ENCODE assay signal across 16 cellular contexts in genomic region chr16:67654069-67654911, GRCh38. TPM values are rescaled to one million over a fixed set of nuclear protein-coding genes. Genes with fewer than 3 reads are reported as not detected.
DNase-seq lines count a peak whose midpoint lies in the region; ATAC-seq and TF ChIP-seq lines count a peak whose summit lies in the region.
"Had no signal": no experiment of that assay in that cellular context is flagged by ENCODE, and none has a peak within 500 bp of the region (broad histone marks: within the 10 kb centered on the region; RNA-seq: fewer than 3 reads in every experiment).

No MANE protein-coding gene starts in this region.

- no peaks in the 10 kb centered on the region for H3K36me3 Mint-ChIP-seq in mesothelial cell of epicardium
- H3K36me3 Mint-ChIP-seq: natural killer cell treated with Interleukin-12 subunit alpha and Interleukin-12 subunit beta and Interleukin-15 and Interleukin-18, amount 100 ng/mL, for 72 hours had no signal

- TF ChIP-seq CTCF in mesothelial cell of epicardium (IDR thresholded peaks at IDR 0.05; ENCODE audit: unreplicated experiment) = no peak

- peaks cover 58% of the 10 kb centered on the region for H3K27me3 ChIP-seq in H7 (ENCODE audit: control insufficient read depth, insufficient read depth, low read length)

- H3K4me3 Mint-ChIP-seq in mesothelial cell of epicardium = peak overlapping the region; percentile 69
- H3K4me3 Mint-ChIP-seq: activated T-cell treated with anti-CD3 and anti-CD28 coated beads, Interleukin-2, amount 50 U/mL, for 72 hours; dendritic cell treated with granulocyte-macrophage colony-stimulating factor and Interleukin-4, amounts not matched to agents 40 ng/mL and 50 ng/mL, for 4 days; natural killer cell treated with Interleukin-12 subunit alpha and Interleukin-12 subunit beta and Interleukin-15 and Interleukin-18, amount 100 ng/mL, for 72 hours; T-helper 1 cell treated with Interleukin-12 subunit alpha and Interleukin-12 subunit beta and Interleukin-4 antibody, amounts not matched to agents 30 μg/mL and 1 μg/mL, for 36 hours had no signal

- H3K27ac Mint-ChIP-seq in mesothelial cell of epicardium = no peak overlapping the region
- H3K27ac Mint-ChIP-seq: activated T-cell treated with anti-CD3 and anti-CD28 coated beads, Interleukin-2, amount 50 U/mL, for 72 hours; dendritic cell treated with granulocyte-macrophage colony-stimulating factor and Interleukin-4, amounts not matched to agents 40 ng/mL and 50 ng/mL, for 4 days; natural killer cell treated with Interleukin-12 subunit alpha and Interleukin-12 subunit beta and Interleukin-15 and Interleukin-18, amount 100 ng/mL, for 72 hours; T-helper 1 cell treated with Interleukin-12 subunit alpha and Interleukin-12 subunit beta and Interleukin-4 antibody, amounts not matched to agents 30 μg/mL and 1 μg/mL, for 36 hours had no signal

- peaks cover 10% of the 10 kb centered on the region for H3K4me1 Mint-ChIP-seq in mesothelial cell of epicardium

- H3K4me3 ChIP-seq in H7 (ENCODE audit: insufficient read depth, low read depth, low read length) = no peak overlapping the region

- no peaks in the 10 kb centered on the region for H3K9me3 Mint-ChIP-seq in mesothelial cell of epicardium
- H3K9me3 Mint-ChIP-seq: activated T-cell treated with anti-CD3 and anti-CD28 coated beads, Interleukin-2, amount 50 U/mL, for 72 hours; dendritic cell treated with granulocyte-macrophage colony-stimulating factor and Interleukin-4, amounts not matched to agents 40 ng/mL and 50 ng/mL, for 4 days; natural killer cell treated with Interleukin-12 subunit alpha and Interleukin-12 subunit beta and Interleukin-15 and Interleukin-18, amount 100 ng/mL, for 72 hours; T-helper 1 cell treated with Interleukin-12 subunit alpha and Interleukin-12 subunit beta and Interleukin-4 antibody, amounts not matched to agents 30 μg/mL and 1 μg/mL, for 36 hours had no signal

- ATAC-seq in HG03442 (IDR thresholded peaks at IDR 0.05; ENCODE audit: unreplicated experiment) = no peak
- ATAC-seq: activated T-cell treated with anti-CD3 and anti-CD28 coated beads, Interleukin-2, amount 50 U/mL, for 72 hours; natural killer cell treated with Interleukin-12 subunit alpha and Interleukin-12 subunit beta and Interleukin-15 and Interleukin-18, amount 100 ng/mL, for 72 hours had no signal

- peaks cover 50% of the 10 kb centered on the region for H3K27me3 Mint-ChIP-seq in mesothelial cell of epicardium (ENCODE audit: low read depth)
- H3K27me3 Mint-ChIP-seq: natural killer cell treated with Interleukin-12 subunit alpha and Interleukin-12 subunit beta and Interleukin-15 and Interleukin-18, amount 100 ng/mL, for 72 hours had no signal

- TF ChIP-seq POLR2A in GM19193 (IDR thresholded peaks at IDR 0.05; ENCODE audit: extremely low read depth, insufficient read depth, insufficient read length) = peak; percentile 19

- DNase-seq in SK-N-DZ (ENCODE audit: low spot score) (peak; percentile 51), mesothelial cell of epicardium (ENCODE audit: low spot score in 2 of 2, unreplicated experiment in 2 of 2) (no peak), glomerular visceral epithelial cell (ENCODE audit: extremely low spot score) (no peak), H7 (no peak)
- DNase-seq: activated CD4-positive, alpha-beta T cell treated with anti-CD3 and anti-CD28 coated beads for 1 hour; activated T-cell treated with anti-CD3 and anti-CD28 coated beads, Interleukin-2, amount 50 U/mL, for 72 hours; KBM-7; NCI-H1417 treated with DMSO at 0.1 percent for 48 hours; NCI-H510A; stomach had no signal

- peaks cover 9% of the 10 kb centered on the region for H3K36me3 ChIP-seq in H7 (replicated peaks; ENCODE audit: control insufficient read depth, insufficient read depth, low read length)
- H3K36me3 ChIP-seq: adrenal gland had no signal

RNA-seq across cellular contexts. Expression of gene ACD, which starts 5.8 kb away (rescaled TPM):
- 78.8 and 84.8 TPM in 2 replicates for polyA plus RNA-seq in SK-N-DZ (2014; cell fraction: cytosol; rRNA removed)
- polyA plus RNA-seq in SK-N-DZ (2014; cell fraction: nucleus; rRNA removed) = 168 and 203 TPM in 2 replicates
- total RNA-seq in mesothelial cell of epicardium = 24.5 to 27.9 TPM (median 25.8 TPM) in 3 replicates
- 44.9 and 52.2 TPM in 2 replicates for total RNA-seq in H7 (2014; rRNA removed; shearing (Covaris generic))

RNA-seq across cellular contexts. Expression of gene PARD6A, which starts 6.5 kb away (rescaled TPM):
- polyA plus RNA-seq in SK-N-DZ (2014; cell fraction: cytosol; rRNA removed) = 14.3 and 17.2 TPM in 2 replicates
- 9.7 and 9.8 TPM in 2 replicates for polyA plus RNA-seq in SK-N-DZ (2014; cell fraction: nucleus; rRNA removed)
- total RNA-seq in mesothelial cell of epicardium = 1.9 to 2.2 TPM (median 1.9 TPM) in 3 replicates
- 5.5 and 6.8 TPM in 2 replicates for total RNA-seq in H7 (2014; rRNA removed; shearing (Covaris generic))

RNA-seq across cellular contexts. Expression of gene CARMIL2, which starts 9.3 kb away (rescaled TPM):
- polyA plus RNA-seq in SK-N-DZ (2014; cell fraction: cytosol; rRNA removed) = 12.3 and 14.3 TPM in 2 replicates
- 43.4 and 52.2 TPM in 2 replicates for polyA plus RNA-seq in SK-N-DZ (2014; cell fraction: nucleus; rRNA removed)
- total RNA-seq in mesothelial cell of epicardium = 6.7 to 10.2 TPM (median 8.0 TPM) in 3 replicates
- total RNA-seq in H7 (2014; rRNA removed; shearing (Covaris generic)) = 3.6 and 6.4 TPM in 2 replicates

RNA-seq across cellular contexts. Expression of gene ENKD1, which starts 12.3 kb away (rescaled TPM):
- 29.0 and 31.4 TPM in 2 replicates for polyA plus RNA-seq in SK-N-DZ (2014; cell fraction: cytosol; rRNA removed)
- polyA plus RNA-seq in SK-N-DZ (2014; cell fraction: nucleus; rRNA removed) = 51.5 and 82.6 TPM in 2 replicates
- 11.7 to 13.0 TPM (median 12.8 TPM) in 3 replicates for total RNA-seq in mesothelial cell of epicardium
- total RNA-seq in H7 (2014; rRNA removed; shearing (Covaris generic)) = 7.0 and 12.3 TPM in 2 replicates

RNA-seq across cellular contexts. Expression of gene C16orf86, which starts 12.3 kb away (rescaled TPM):
- 5.7 and 5.9 TPM in 2 replicates for polyA plus RNA-seq in SK-N-DZ (2014; cell fraction: cytosol; rRNA removed)
- polyA plus RNA-seq in SK-N-DZ (2014; cell fraction: nucleus; rRNA removed) = 17.9 and 19.9 TPM in 2 replicates
- 1.2 to 2.0 TPM (median 1.8 TPM) in 3 replicates for total RNA-seq in mesothelial cell of epicardium
- 8.5 and 9.0 TPM in 2 replicates for total RNA-seq in H7 (2014; rRNA removed; shearing (Covaris generic))
